ENCODE assay signal across 25 cellular contexts in genomic region chr6:168600381-168600780, GRCh38.
A peak's percentile ranks its signal among the peaks of the same experiment; 100 is the strongest.
DNase-seq lines count a peak whose midpoint lies in the region; ATAC-seq and TF ChIP-seq lines count a peak whose summit lies in the region.
"Had no signal": no experiment of that assay in that cellular context is flagged by ENCODE, and none has a peak within 500 bp of the region (broad histone marks: within the 10 kb centered on the region; RNA-seq: fewer than 3 reads in every experiment).

No MANE protein-coding gene starts in this region.

- WGBS in sigmoid colon, 2 donors: 95 to 96% methylated on average over 11 of the region's 11 CpGs
- 92 to 93% methylated on average over 11 of the region's 11 CpGs for WGBS in testis, 2 donors

- DNase-seq in islet precursor cell (peak; percentile 8), mesenteric fat pad (ENCODE audit: low spot score) (peak; percentile 14), sigmoid colon (peak; percentile 39), testis (peak; percentile 9), GM03348 (ENCODE audit: low spot score) (no peak), left lobe of liver (ENCODE audit: low spot score) (no peak)
- no peak for DNase-seq in effector memory CD8-positive, alpha-beta T cell
- DNase-seq: 8988T; ACHN; BE2C; C1 segment of cervical spinal cord; CD4-positive, alpha-beta memory T cell; CD4-positive, CD25-positive, alpha-beta regulatory T cell; CD8-positive, alpha-beta memory T cell; COR-L47; DMS 273 treated with DMSO at 0.1 percent for 48 hours; DMS153; DMS53; DMS79; DND-41; EL; GDM1 had no signal

- no peak for ATAC-seq in effector memory CD8-positive, alpha-beta T cell (replicated peaks)
- ATAC-seq in GM18870 (IDR thresholded peaks at IDR 0.05; ENCODE audit: unreplicated experiment): no peak
- ATAC-seq in left lobe of liver: no peak

- H3K4me1 ChIP-seq in sigmoid colon (no peaks in the 10 kb centered on the region), testis (no peaks in the 10 kb centered on the region)
- H3K4me1 ChIP-seq: BE2C had no signal

- H3K9me3 ChIP-seq in sigmoid colon: peaks cover 0 to 3% (median 0%) of the 10 kb centered on the region in 4 donors
- no peaks in the 10 kb centered on the region for H3K9me3 ChIP-seq in testis
- H3K9me3 ChIP-seq: BE2C had no signal

- H3K4me3 Mint-ChIP-seq in effector memory CD8-positive, alpha-beta T cell: no peak overlapping the region
- H3K4me3 Mint-ChIP-seq: CD14-positive monocyte; CD4-positive, alpha-beta memory T cell; CD4-positive, CD25-positive, alpha-beta regulatory T cell; CD8-positive, alpha-beta memory T cell had no signal

- H3K36me3 ChIP-seq in sigmoid colon (peaks cover 0 to 2% (median 0%) of the 10 kb centered on the region in 4 donors), testis (ENCODE audit: low read depth, missing control alignments) (no peaks in the 10 kb centered on the region)
- H3K36me3 ChIP-seq: BE2C, BLaER1 had no signal

- TF ChIP-seq CTCF in sigmoid colon (IDR thresholded peaks at IDR 0.05) (no peak), testis (IDR thresholded peaks at IDR 0.05) (no peak)

- H3K4me3 ChIP-seq in sigmoid colon (no peak overlapping the region), testis (no peak overlapping the region)
- H3K4me3 ChIP-seq: BLaER1 had no signal

- H3K4me1 Mint-ChIP-seq in effector memory CD8-positive, alpha-beta T cell (ENCODE audit: low read depth in 2 of 2): no peaks in the 10 kb centered on the region
- H3K4me1 Mint-ChIP-seq: CD14-positive monocyte; CD4-positive, alpha-beta memory T cell; CD8-positive, alpha-beta memory T cell had no signal

- H3K27ac ChIP-seq in sigmoid colon: no peak overlapping the region
- H3K27ac ChIP-seq in testis: no peak overlapping the region
- H3K27ac ChIP-seq: BLaER1 had no signal

- no peak for TF ChIP-seq POLR2A in sigmoid colon (IDR thresholded peaks at IDR 0.05)
- TF ChIP-seq POLR2A in testis (IDR thresholded peaks at IDR 0.05): no peak

- no peak overlapping the region for H3K27ac Mint-ChIP-seq in effector memory CD8-positive, alpha-beta T cell
- H3K27ac Mint-ChIP-seq: CD14-positive monocyte; CD4-positive, alpha-beta memory T cell; CD4-positive, CD25-positive, alpha-beta regulatory T cell; CD8-positive, alpha-beta memory T cell had no signal

- peaks cover 0 to 14% of the 10 kb centered on the region in 2 donors for H3K9me3 Mint-ChIP-seq in effector memory CD8-positive, alpha-beta T cell

- no peaks in the 10 kb centered on the region for H3K36me3 Mint-ChIP-seq in effector memory CD8-positive, alpha-beta T cell (ENCODE audit: insufficient read depth)
- H3K36me3 Mint-ChIP-seq: CD14-positive monocyte; CD4-positive, alpha-beta memory T cell; CD4-positive, CD25-positive, alpha-beta regulatory T cell had no signal

- peaks cover 31 to 37% of the 10 kb centered on the region in 2 donors for H3K27me3 Mint-ChIP-seq in effector memory CD8-positive, alpha-beta T cell
- H3K27me3 Mint-ChIP-seq: CD4-positive, CD25-positive, alpha-beta regulatory T cell had no signal

- TF ChIP-seq EP300 in sigmoid colon (IDR thresholded peaks at IDR 0.05): no peak

- no peaks in the 10 kb centered on the region for H3K27me3 ChIP-seq in sigmoid colon
- H3K27me3 ChIP-seq in testis: no peaks in the 10 kb centered on the region
- H3K27me3 ChIP-seq: BE2C, BLaER1 had no signal

- intact Hi-C loops in sigmoid colon (cut with DNase I) (no loop called here), testis (cut with DNase I; ENCODE audit: low total_unique reads) (no loop called here)

Comparison
In these comparisons a context has a peak if more than half of its experiments do, and no peak if none do; other contexts are left out.
1. DNase-seq: peak in islet precursor cell (single experiment), mesenteric fat pad (single experiment), sigmoid colon (single experiment) and testis (single experiment); none in effector memory CD8-positive, alpha-beta T cell (0 of 3), GM03348 (single experiment) and left lobe of liver (single experiment).